Comparison of ENCODE assay signal across 18 cellular contexts in genomic region chr22:50298266-50298637, GRCh38. TPM values are rescaled to one million over a fixed set of nuclear protein-coding genes. Genes with fewer than 3 reads are reported as not detected.
DNase-seq lines count a peak whose midpoint lies in the region; ATAC-seq and TF ChIP-seq lines count a peak whose summit lies in the region.
"Had no signal": no experiment of that assay in that cellular context is flagged by ENCODE, and none has a peak within 500 bp of the region (broad histone marks: within the 10 kb centered on the region; RNA-seq: fewer than 3 reads in every experiment).

No MANE protein-coding gene starts in this region.

- H3K4me1 ChIP-seq in BLaER1 (peaks cover 99% of the 10 kb centered on the region), gastroesophageal sphincter (peaks cover 0 to 100% (median 72%) of the 10 kb centered on the region in 3 donors), smooth muscle cell (ENCODE audit: low read depth) (peaks cover 44% of the 10 kb centered on the region)

- 0 out of 2 replicates have a peak, but pooled peaks cover 6% of the 10 kb centered on the region for H3K36me3 ChIP-seq in BLaER1
- no peaks in the 10 kb centered on the region for H3K36me3 ChIP-seq in gastroesophageal sphincter
- H3K36me3 ChIP-seq in smooth muscle cell (ENCODE audit: low read depth) = no peaks in the 10 kb centered on the region

- peaks cover 98% of the 10 kb centered on the region for H3K79me2 ChIP-seq in smooth muscle cell (ENCODE audit: low read depth)

- H3K9ac ChIP-seq in BLaER1 (peak overlapping the region; percentile 2; the same call in 1 of the 2 replicates), smooth muscle cell (ENCODE audit: low read depth) (no peak overlapping the region)

- no peak overlapping the region for H2AFZ ChIP-seq in smooth muscle cell (ENCODE audit: low read depth)

- H3F3A ChIP-seq in smooth muscle cell (ENCODE audit: low read depth) = peaks cover 16% of the 10 kb centered on the region

- WGBS in gastroesophageal sphincter (ENCODE audit: low coverage in 1 of 2), 2 donors = no CpG with 5 or more reads among the region's 4 CpGs
- WGBS in smooth muscle cell (ENCODE audit: low lambda C conversion rate) = 92% methylated on average over 4 of the region's 4 CpGs

- POLR2A ChIA-PET in RWPE1 (lab: Yijun Ruan, JAX; ENCODE audit: low non-redundant PET) = interaction anchor here (0.6 kb wide), 1 partner anchor 16 kb away, joined by 3 read pairs; no protein-coding TSS in a partner anchor

- no peak overlapping the region for H3K4me3 ChIP-seq in BLaER1
- no peak overlapping the region for H3K4me3 ChIP-seq in gastroesophageal sphincter
- no peak overlapping the region for H3K4me3 ChIP-seq in smooth muscle cell

- TF ChIP-seq CTCF in RWPE1 (conservative IDR thresholded peaks at IDR 0.05; ENCODE audit: low read depth) (no peak), gastroesophageal sphincter (IDR thresholded peaks at IDR 0.05) (no peak), smooth muscle cell (IDR thresholded peaks at IDR 0.05; ENCODE audit: borderline replicate concordance, insufficient read depth, poor library complexity, severe bottlenecking) (no peak)

- H3K27me3 ChIP-seq in BLaER1 (no peaks in the 10 kb centered on the region), gastroesophageal sphincter (no peaks in the 10 kb centered on the region), smooth muscle cell (ENCODE audit: low read depth) (no peaks in the 10 kb centered on the region)

- CTCF ChIA-PET in RWPE1 (lab: Yijun Ruan, JAX) = no interaction called here

- peaks cover 100% of the 10 kb centered on the region for H4K20me1 ChIP-seq in BLaER1
- peaks cover 100% of the 10 kb centered on the region for H4K20me1 ChIP-seq in smooth muscle cell (ENCODE audit: low read depth)

- H3K4me2 ChIP-seq in BLaER1 (peak overlapping the region; percentile 100), smooth muscle cell (no peak overlapping the region)

- H3K27ac ChIP-seq in BLaER1 (0 out of 2 replicates have a peak overlapping the region, but pooled peaks have one; percentile 18), RWPE1 (peak overlapping the region; percentile 100), gastroesophageal sphincter (peak overlapping the region in 3 of 4 donors; percentile 39 to 90 (median 65)), smooth muscle cell (ENCODE audit: low read depth) (peak overlapping the region; percentile 72)

- DNase-seq in RWPE1 (ENCODE audit: low spot score) (no peak), smooth muscle cell (lab: John Stamatoyannopoulos, UW; ENCODE audit: unreplicated experiment) (no peak), NCI-H1930 (lab: John Stamatoyannopoulos, UW) (no peak), mesenteric fat pad (ENCODE audit: low spot score) (no peak), epidermal melanocyte (ENCODE audit: insufficient read length, low spot score) (no peak)
- DNase-seq: activated CD4-positive, alpha-beta T cell treated with anti-CD3 and anti-CD28 coated beads for 4 hours; activated CD8-positive, alpha-beta memory T cell treated with anti-CD3 and anti-CD28 coated beads, Interleukin-2, amount 10 ng/mL, durations not matched to agents 7 days and 5 days; CD8-positive, alpha-beta T cell; heart right ventricle; natural killer cell; NCI-H1092; NCI-H2107; NCI-H524; stimulated activated CD4-positive, alpha-beta T cell treated with anti-CD3 and anti-CD28 coated beads, Interleukin-2, amount 100 ng/mL, for 48 hours; stimulated activated naive CD8-positive, alpha-beta T cell treated with anti-CD3 and anti-CD28 coated beads, Interleukin-15, amount 100 ng/mL, for 72 hours had no signal

- TF ChIP-seq EP300 in gastroesophageal sphincter (IDR thresholded peaks at IDR 0.05) = no peak

- TF ChIP-seq POLR2A in gastroesophageal sphincter (IDR thresholded peaks at IDR 0.05) = no peak

- ATAC-seq in gastroesophageal sphincter = no peak
- no peak for ATAC-seq in GM18868 (IDR thresholded peaks at IDR 0.05; ENCODE audit: unreplicated experiment)
- ATAC-seq: activated CD8-positive, alpha-beta memory T cell treated with anti-CD3 and anti-CD28 coated beads, Interleukin-2, amount 10 ng/mL, durations not matched to agents 7 days and 5 days; CD8-positive, alpha-beta T cell; heart right ventricle; natural killer cell; stimulated activated naive CD8-positive, alpha-beta T cell treated with anti-CD3 and anti-CD28 coated beads, Interleukin-15, amount 100 ng/mL, for 72 hours had no signal

- no peaks in the 10 kb centered on the region for H3K9me3 ChIP-seq in BLaER1
- no peaks in the 10 kb centered on the region for H3K9me3 ChIP-seq in gastroesophageal sphincter
- no peaks in the 10 kb centered on the region for H3K9me3 ChIP-seq in smooth muscle cell (replicated peaks; ENCODE audit: low read depth)
- H3K9me3 ChIP-seq: heart right ventricle had no signal

RNA-seq across cellular contexts. Expression of gene PLXNB2, which starts 9.2 kb away (rescaled TPM):
- total RNA-seq in gastroesophageal sphincter = 100 to 1,000 TPM in 2 of 4 donors, 10 to 100 TPM in 2; 93.2 to 207 (median 102) TPM
- total RNA-seq in smooth muscle cell = 183 and 195 TPM in 2 replicates
- polyA plus RNA-seq in smooth muscle cell = 210 and 249 TPM in 2 replicates
- total RNA-seq in mesenteric fat pad = 108 TPM

RNA-seq across cellular contexts. Expression of gene MAPK11, which starts 28.1 kb away (rescaled TPM):
- total RNA-seq in gastroesophageal sphincter (10 to 100 TPM in 2 of 4 donors, 1 to 10 TPM in 2; 6.8 to 11.5 (median 10.4) TPM), smooth muscle cell (2.8 and 4.2 TPM in 2 replicates), mesenteric fat pad (24.2 TPM)
- 0.65 and 1.4 TPM in 2 replicates for polyA plus RNA-seq in smooth muscle cell

RNA-seq across cellular contexts. Expression of gene DENND6B, which starts 28.6 kb away (rescaled TPM):
- 1 to 10 TPM; 2.0 to 4.8 (median 2.8) TPM for total RNA-seq in gastroesophageal sphincter
- total RNA-seq in smooth muscle cell = 2.4 and 3.1 TPM in 2 replicates
- 7.8 and 10.1 TPM in 2 replicates for polyA plus RNA-seq in smooth muscle cell
- total RNA-seq in mesenteric fat pad = 2.2 TPM

RNA-seq across cellular contexts. Expression of gene MAPK12, which starts 36.8 kb away (rescaled TPM):
- 10 to 100 TPM; 10.1 to 18.4 (median 14.0) TPM for total RNA-seq in gastroesophageal sphincter
- 9.5 and 14.9 TPM in 2 replicates for total RNA-seq in smooth muscle cell
- 26.2 and 27.8 TPM in 2 replicates for polyA plus RNA-seq in smooth muscle cell
- total RNA-seq in mesenteric fat pad = 20.0 TPM

RNA-seq across cellular contexts. Expression of gene PPP6R2, which starts 44.9 kb away (rescaled TPM):
- total RNA-seq in gastroesophageal sphincter (10 to 100 TPM; 52.2 to 73.5 (median 64.2) TPM), smooth muscle cell (24.6 and 30.7 TPM in 2 replicates), mesenteric fat pad (45.3 TPM)
- 31.6 and 36.3 TPM in 2 replicates for polyA plus RNA-seq in smooth muscle cell

Comparison
In these comparisons a context has a peak if more than half of its experiments do, and no peak if none do; other contexts are left out.
1. H3K27ac ChIP-seq: peak in every context shown above with its lines; median percentile 100 in RWPE1; 72 in smooth muscle cell; 65 in gastroesophageal sphincter; 18 in BLaER1.